In genomic region chr17:44557653-44558285, GRCh38 we compare ENCODE assay signal across 9 cellular contexts. TPM values are rescaled to one million over a fixed set of nuclear protein-coding genes. Genes with fewer than 3 reads are reported as not detected.
DNase-seq lines count a peak whose midpoint lies in the region; ATAC-seq and TF ChIP-seq lines count a peak whose summit lies in the region.
"Had no signal": no experiment of that assay in that cellular context is flagged by ENCODE, and none has a peak within 500 bp of the region (broad histone marks: within the 10 kb centered on the region; RNA-seq: fewer than 3 reads in every experiment).

No MANE protein-coding gene starts in this region.

- no peak overlapping the region for H3K27ac ChIP-seq in gastrocnemius medialis
- H3K27ac ChIP-seq: 22Rv1 had no signal

- peak; percentile 51 to 69 for ATAC-seq in activated naive CD4-positive, alpha-beta T cell treated with anti-CD3 and anti-CD28 coated beads, Interleukin-2, amount 50 U/mL, for 72 hours
- ATAC-seq in left ventricle myocardium superior (peak; percentile 30), gastrocnemius medialis (no peak), GM18511 (IDR thresholded peaks at IDR 0.05; ENCODE audit: unreplicated experiment) (no peak), HG03196 (IDR thresholded peaks at IDR 0.05; ENCODE audit: unreplicated experiment) (no peak)

- DNase-seq in DMS153 treated with DMSO at 0.1 percent for 48 hours (lab: John Stamatoyannopoulos, UW; ENCODE audit: unreplicated experiment), result peak; percentile 7
- no peak for DNase-seq in DMS153 (lab: John Stamatoyannopoulos, UW)
- peak; percentile 22 for DNase-seq in NCI-H526 treated with DMSO at 0.1 percent for 48 hours (lab: John Stamatoyannopoulos, UW)
- peak in 1 of 2 donors; percentile 48 for DNase-seq in activated naive CD4-positive, alpha-beta T cell treated with anti-CD3 and anti-CD28 coated beads, Interleukin-2, amount 50 U/mL, for 72 hours (ENCODE audit: low spot score in 2 of 2)
- peak; percentile 71 for DNase-seq in left ventricle myocardium superior
- DNase-seq in gastrocnemius medialis, result no peak

- H3K4me1 ChIP-seq in gastrocnemius medialis, result no peaks in the 10 kb centered on the region

- intact Hi-C loops in left ventricle myocardium superior (cut with micrococcal nuclease), result no loop called here
- intact Hi-C loops in gastrocnemius medialis (cut with DNase I; ENCODE audit: low total_unique reads), result no loop called here

- no peak overlapping the region for H3K27ac Mint-ChIP-seq in activated naive CD4-positive, alpha-beta T cell treated with anti-CD3 and anti-CD28 coated beads, Interleukin-2, amount 50 U/mL, for 72 hours

- peaks cover 12 to 22% (median 17%) of the 10 kb centered on the region in 3 donors for H3K27me3 ChIP-seq in gastrocnemius medialis

- H3K4me3 ChIP-seq in gastrocnemius medialis, result peak overlapping the region; percentile 56 to 96 (median 66)

- no peaks in the 10 kb centered on the region for H3K9me3 Mint-ChIP-seq in activated naive CD4-positive, alpha-beta T cell treated with anti-CD3 and anti-CD28 coated beads, Interleukin-2, amount 50 U/mL, for 72 hours

- no peaks in the 10 kb centered on the region for H3K36me3 ChIP-seq in gastrocnemius medialis

- H3K9me3 ChIP-seq in gastrocnemius medialis, result no peaks in the 10 kb centered on the region

- in situ Hi-C loops in gastrocnemius medialis (cut with MboI; ENCODE audit: low sequenced_read_pairs in 4 of 4), result no loop called here

- H3K36me3 Mint-ChIP-seq in activated naive CD4-positive, alpha-beta T cell treated with anti-CD3 and anti-CD28 coated beads, Interleukin-2, amount 50 U/mL, for 72 hours, result peaks cover 5 to 12% of the 10 kb centered on the region in 2 donors

- no peak for TF ChIP-seq POLR2A in gastrocnemius medialis (IDR thresholded peaks at IDR 0.05)

- no peak for TF ChIP-seq CTCF in gastrocnemius medialis (IDR thresholded peaks at IDR 0.05 in 4 of 5, conservative IDR thresholded peaks at IDR 0.05 in 1 of 5)

RNA-seq across cellular contexts. Expression of gene FZD2, which starts 0.5 kb away (rescaled TPM):
- total RNA-seq in activated naive CD4-positive, alpha-beta T cell treated with anti-CD3 and anti-CD28 coated beads, Interleukin-2, amount 50 U/mL, for 72 hours, result under 1 TPM in 1 of 2 donors, not detected in 1; 0.27 TPM
- 3.1 TPM for total RNA-seq in left ventricle myocardium superior
- total RNA-seq in gastrocnemius medialis, result under 1 TPM in 3 of 4 donors, not detected in 1; 0.31 to 0.68 (median 0.58) TPM

RNA-seq across cellular contexts. Expression of gene GPATCH8, which starts 54.6 kb away (rescaled TPM):
- 10 to 100 TPM; 39.3 to 46.2 TPM for total RNA-seq in activated naive CD4-positive, alpha-beta T cell treated with anti-CD3 and anti-CD28 coated beads, Interleukin-2, amount 50 U/mL, for 72 hours
- total RNA-seq in left ventricle myocardium superior (19.8 TPM), gastrocnemius medialis (10 to 100 TPM; 39.9 to 75.1 (median 50.8) TPM)

Comparison
In these comparisons a context has a peak if more than half of its experiments do, and no peak if none do; other contexts are left out.
1. DNase-seq: peak in DMS153 treated with DMSO at 0.1 percent for 48 hours (single experiment), NCI-H526 treated with DMSO at 0.1 percent for 48 hours (single experiment) and left ventricle myocardium superior (single experiment); none in DMS153 (single experiment) and gastrocnemius medialis (0 of 2).
2. ATAC-seq: peak in activated naive CD4-positive, alpha-beta T cell treated with anti-CD3 and anti-CD28 coated beads, Interleukin-2, amount 50 U/mL, for 72 hours (2 of 2) and left ventricle myocardium superior (single experiment); none in gastrocnemius medialis (0 of 2), GM18511 (single experiment) and HG03196 (single experiment).